ENCODE assay signal across 17 cellular contexts in the genomic region with DNA sequence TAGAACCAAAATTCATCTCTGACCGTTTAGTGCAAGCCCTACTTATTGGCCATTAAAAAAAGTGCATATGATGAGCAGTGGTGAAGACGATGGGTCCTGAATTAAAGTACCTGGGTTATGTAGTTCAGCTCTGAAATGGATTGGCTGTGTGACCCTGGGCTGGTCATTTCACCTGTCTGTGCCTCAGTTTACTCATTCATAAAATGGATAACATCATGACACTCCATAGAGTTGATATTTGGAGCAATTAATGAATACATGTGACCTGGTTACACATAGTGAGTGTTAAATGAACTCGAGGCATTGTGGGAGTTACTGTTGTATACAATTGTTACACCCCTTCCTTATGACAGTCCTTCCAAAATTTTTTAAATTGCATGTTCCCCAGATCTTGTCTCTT.
"Had no signal": no experiment of that assay in that cellular context is flagged by ENCODE, and none has a peak within 500 bp of the region (broad histone marks: within the 10 kb centered on the region; RNA-seq: fewer than 3 reads in every experiment).

No MANE protein-coding gene starts in this region.

- DNase-seq: activated CD4-positive, alpha-beta T cell treated with anti-CD3 and anti-CD28 coated beads, Interleukin-2, amount 10 ng/mL, durations not matched to agents 24 days and 14 days; activated naive CD8-positive, alpha-beta T cell treated with anti-CD3 and anti-CD28 coated beads for 36 hours; activated T-cell treated with anti-CD3 and anti-CD28 coated beads for 4 hours; cortex of kidney; effector CD8-positive, alpha-beta T cell; hippocampal formation; left cardiac atrium; stimulated activated CD4-positive, alpha-beta T cell treated with anti-CD3 and anti-CD28 coated beads, Interleukin-2, amount 100 ng/mL, for 48 hours; stimulated activated naive CD8-positive, alpha-beta T cell treated with anti-CD3 and anti-CD28 coated beads, Interleukin-15, amount 100 ng/mL, for 72 hours; T-helper 17 cell; thyroid gland had no signal

- H3K27me3 Mint-ChIP-seq: activated CD4-positive, alpha-beta T cell treated with anti-CD3 and anti-CD28 coated beads, Interleukin-2, amount 10 ng/mL, durations not matched to agents 24 days and 14 days; activated naive CD8-positive, alpha-beta T cell treated with anti-CD3 and anti-CD28 coated beads for 36 hours; stimulated activated naive CD8-positive, alpha-beta T cell treated with anti-CD3 and anti-CD28 coated beads, Interleukin-15, amount 100 ng/mL, for 72 hours; T-helper 17 cell had no signal

- H3K27me3 ChIP-seq: cardiac muscle cell, thyroid gland, vagina had no signal

- ATAC-seq: left cardiac atrium; SK-N-SH treated with all-trans-retinoic acid at 6 μM for 48 hours; stimulated activated naive CD8-positive, alpha-beta T cell treated with anti-CD3 and anti-CD28 coated beads, Interleukin-15, amount 100 ng/mL, for 72 hours; T-helper 17 cell; WTC11 had no signal

- H3K27ac ChIP-seq: cardiac muscle cell, parathyroid adenoma, thyroid gland, vagina had no signal

- H3K27ac Mint-ChIP-seq: activated CD4-positive, alpha-beta T cell treated with anti-CD3 and anti-CD28 coated beads, Interleukin-2, amount 10 ng/mL, durations not matched to agents 24 days and 14 days; activated naive CD8-positive, alpha-beta T cell treated with anti-CD3 and anti-CD28 coated beads for 36 hours; T-helper 17 cell; WTC11 had no signal

- H3K4me3 Mint-ChIP-seq: activated CD4-positive, alpha-beta T cell treated with anti-CD3 and anti-CD28 coated beads, Interleukin-2, amount 10 ng/mL, durations not matched to agents 24 days and 14 days; activated naive CD8-positive, alpha-beta T cell treated with anti-CD3 and anti-CD28 coated beads for 36 hours; T-helper 17 cell; WTC11 had no signal

- H3K9me3 Mint-ChIP-seq: activated CD4-positive, alpha-beta T cell treated with anti-CD3 and anti-CD28 coated beads, Interleukin-2, amount 10 ng/mL, durations not matched to agents 24 days and 14 days; activated naive CD8-positive, alpha-beta T cell treated with anti-CD3 and anti-CD28 coated beads for 36 hours; stimulated activated naive CD8-positive, alpha-beta T cell treated with anti-CD3 and anti-CD28 coated beads, Interleukin-15, amount 100 ng/mL, for 72 hours; WTC11 had no signal

- H3K4me3 ChIP-seq: cardiac muscle cell, lung, thyroid gland, vagina had no signal

- H3K9me3 ChIP-seq: thyroid gland, vagina had no signal
